In the genomic region with DNA sequence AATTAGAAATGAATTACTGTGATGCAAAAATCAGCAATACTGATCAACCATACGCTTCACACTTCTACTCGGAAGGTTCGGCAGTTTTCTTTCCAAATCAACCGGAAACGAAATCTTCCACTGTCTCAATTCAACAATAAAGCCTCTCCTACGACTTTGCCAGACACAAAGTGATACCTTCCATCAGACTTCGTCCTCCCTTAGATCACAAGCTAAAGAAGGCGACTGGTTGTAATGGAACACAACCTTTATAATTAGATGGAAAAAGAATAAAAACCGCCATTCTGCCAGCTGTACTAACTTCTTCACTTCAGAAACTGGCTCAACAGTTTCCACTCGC, we compare ENCODE assay signal across 1 cellular context.
TF ChIP-seq lines count a peak whose summit lies in the region.

No MANE protein-coding gene starts in this region.

TF ChIP-seq in HCT116, 20 proteins besides CTCF, POLR2A, EP300 and RAD21 (continued from another document):
- TF ChIP-seq, protein P1, sequence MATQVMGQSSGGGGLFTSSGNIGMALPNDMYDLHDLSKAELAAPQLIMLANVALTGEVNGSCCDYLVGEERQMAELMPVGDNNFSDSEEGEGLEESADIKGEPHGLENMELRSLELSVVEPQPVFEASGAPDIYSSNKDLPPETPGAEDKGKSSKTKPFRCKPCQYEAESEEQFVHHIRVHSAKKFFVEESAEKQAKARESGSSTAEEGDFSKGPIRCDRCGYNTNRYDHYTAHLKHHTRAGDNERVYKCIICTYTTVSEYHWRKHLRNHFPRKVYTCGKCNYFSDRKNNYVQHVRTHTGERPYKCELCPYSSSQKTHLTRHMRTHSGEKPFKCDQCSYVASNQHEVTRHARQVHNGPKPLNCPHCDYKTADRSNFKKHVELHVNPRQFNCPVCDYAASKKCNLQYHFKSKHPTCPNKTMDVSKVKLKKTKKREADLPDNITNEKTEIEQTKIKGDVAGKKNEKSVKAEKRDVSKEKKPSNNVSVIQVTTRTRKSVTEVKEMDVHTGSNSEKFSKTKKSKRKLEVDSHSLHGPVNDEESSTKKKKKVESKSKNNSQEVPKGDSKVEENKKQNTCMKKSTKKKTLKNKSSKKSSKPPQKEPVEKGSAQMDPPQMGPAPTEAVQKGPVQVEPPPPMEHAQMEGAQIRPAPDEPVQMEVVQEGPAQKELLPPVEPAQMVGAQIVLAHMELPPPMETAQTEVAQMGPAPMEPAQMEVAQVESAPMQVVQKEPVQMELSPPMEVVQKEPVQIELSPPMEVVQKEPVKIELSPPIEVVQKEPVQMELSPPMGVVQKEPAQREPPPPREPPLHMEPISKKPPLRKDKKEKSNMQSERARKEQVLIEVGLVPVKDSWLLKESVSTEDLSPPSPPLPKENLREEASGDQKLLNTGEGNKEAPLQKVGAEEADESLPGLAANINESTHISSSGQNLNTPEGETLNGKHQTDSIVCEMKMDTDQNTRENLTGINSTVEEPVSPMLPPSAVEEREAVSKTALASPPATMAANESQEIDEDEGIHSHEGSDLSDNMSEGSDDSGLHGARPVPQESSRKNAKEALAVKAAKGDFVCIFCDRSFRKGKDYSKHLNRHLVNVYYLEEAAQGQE (IDR thresholded peaks at IDR 0.05; ENCODE audit: low read depth), result no peak
- TF ChIP-seq ELF1 (IDR thresholded peaks at IDR 0.05; ENCODE audit: borderline replicate concordance, low read depth) (no peak; the same call in 1 of the 2 replicates), SIN3A (IDR thresholded peaks at IDR 0.05; ENCODE audit: low read depth) (no peak), FOSL1 (IDR thresholded peaks at IDR 0.05; ENCODE audit: low read depth) (no peak), SP1 (IDR thresholded peaks at IDR 0.05; ENCODE audit: low read depth) (no peak), YY1 (IDR thresholded peaks at IDR 0.05; ENCODE audit: extremely low read depth, insufficient replicate concordance, low read depth, low read length) (no peak), POLR2AphosphoS5 (IDR thresholded peaks at IDR 0.05; ENCODE audit: low read depth, low read length) (no peak)
TF ChIP-seq in HCT116: peak in this region for 0.
